In the genomic region with DNA sequence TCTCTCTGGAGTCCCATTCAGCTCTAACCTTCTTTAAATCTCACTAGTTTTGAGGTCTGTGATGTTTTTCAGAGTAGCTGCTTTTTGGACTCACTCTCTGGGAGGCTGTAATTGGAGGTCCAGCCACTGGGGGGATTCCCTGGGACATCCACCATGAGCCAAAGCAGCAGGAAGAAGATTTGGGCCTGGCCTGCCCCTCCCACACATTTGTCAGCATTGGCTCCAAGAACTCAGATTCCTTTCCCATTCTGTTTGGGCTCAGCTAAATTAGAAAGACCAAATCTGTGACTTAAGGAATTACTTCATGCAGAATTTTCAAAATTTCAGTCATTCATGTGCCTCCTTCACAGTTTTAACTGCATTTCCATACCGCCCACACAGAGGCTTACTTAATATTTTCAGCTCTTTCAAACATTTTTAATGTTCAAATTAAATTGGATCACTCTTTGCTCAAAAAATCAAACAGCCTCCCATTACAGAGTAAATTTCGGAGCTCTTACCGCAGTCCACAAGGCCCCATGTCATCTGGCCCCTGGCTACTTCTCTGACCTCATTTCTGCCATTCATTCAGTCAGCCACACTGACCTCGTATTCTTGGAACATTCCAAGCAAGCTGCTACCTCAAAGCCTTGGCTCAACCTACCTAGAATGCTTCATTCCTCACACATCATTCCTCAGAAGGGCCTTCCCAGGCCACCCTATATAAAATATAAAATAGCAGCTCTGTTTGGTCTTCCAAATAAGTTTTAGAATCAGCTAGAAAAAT, we compare ENCODE assay signal across 8 cellular contexts. TPM values are rescaled to one million over a fixed set of nuclear protein-coding genes. Genes with fewer than 3 reads are reported as not detected.
DNase-seq lines count a peak whose midpoint lies in the region; ATAC-seq and TF ChIP-seq lines count a peak whose summit lies in the region.

No MANE protein-coding gene starts in this region.

- no peaks in the 10 kb centered on the region for H3K27me3 ChIP-seq in BLaER1 treated with 17β-estradiol and CSF1 and Interleukin-3, amounts not matched to agents 10 nM and 100 nM
- no peaks in the 10 kb centered on the region for H3K27me3 ChIP-seq in colonic mucosa

- no peak overlapping the region for H3K9ac ChIP-seq in BLaER1 treated with 17β-estradiol and CSF1 and Interleukin-3, amounts not matched to agents 10 nM and 100 nM
- H3K9ac ChIP-seq in colonic mucosa (ENCODE audit: low read depth in 2 of 2, low read length in 2 of 2) = no peak overlapping the region

- no peaks in the 10 kb centered on the region for H4K20me1 ChIP-seq in BLaER1 treated with 17β-estradiol and CSF1 and Interleukin-3, amounts not matched to agents 10 nM and 100 nM

- ATAC-seq in GM21619 (IDR thresholded peaks at IDR 0.05; ENCODE audit: unreplicated experiment) = no peak
- ATAC-seq in HG02623 (IDR thresholded peaks at IDR 0.05; ENCODE audit: unreplicated experiment) = no peak

- H3K4me2 ChIP-seq in BLaER1 treated with 17β-estradiol and CSF1 and Interleukin-3, amounts not matched to agents 10 nM and 100 nM = peak overlapping the region in 6 of 11 experiments; percentile 13 to 95 (median 88); a peak in 5 of 22 replicates

- intact Hi-C loops in colonic mucosa (cut with DNase I) = no loop called here

- H3K4me3 ChIP-seq in BLaER1 treated with 17β-estradiol and CSF1 and Interleukin-3, amounts not matched to agents 10 nM and 100 nM = no peak overlapping the region
- no peak overlapping the region for H3K4me3 ChIP-seq in colonic mucosa

- H3K27ac ChIP-seq in BLaER1 treated with 17β-estradiol and CSF1 and Interleukin-3, amounts not matched to agents 10 nM and 100 nM = peak overlapping the region in 3 of 11 experiments; percentile 23 to 87 (median 76); a peak in 6 of 22 replicates
- H3K27ac ChIP-seq in colonic mucosa = no peak overlapping the region

- H3K9me3 ChIP-seq in BLaER1 treated with 17β-estradiol and CSF1 and Interleukin-3, amounts not matched to agents 10 nM and 100 nM (replicated peaks in 1 of 11) = no peaks in the 10 kb centered on the region
- H3K9me3 ChIP-seq in colonic mucosa = no peaks in the 10 kb centered on the region

- DNase-seq in M059J (ENCODE audit: low read depth) = peak; percentile 88
- no peak for DNase-seq in colonic mucosa
- DNase-seq in myocyte (ENCODE audit: low read depth) = peak; percentile 88
- no peak for DNase-seq in SHP77 treated with DMSO at 0.1 percent for 48 hours (lab: John Stamatoyannopoulos, UW)
- DNase-seq in activated CD8-positive, alpha-beta memory T cell treated with anti-CD3 and anti-CD28 coated beads, Interleukin-2, amount 50 U/mL, for 48 hours = no peak

- H3K36me3 ChIP-seq in BLaER1 treated with 17β-estradiol and CSF1 and Interleukin-3, amounts not matched to agents 10 nM and 100 nM = no peaks in the 10 kb centered on the region
- H3K36me3 ChIP-seq in colonic mucosa = no peaks in the 10 kb centered on the region

- TF ChIP-seq CTCF in colonic mucosa (IDR thresholded peaks at IDR 0.05) = peak; percentile 13

- peaks cover 28 to 66% (median 47%) of the 10 kb centered on the region in 10 experiments for H3K4me1 ChIP-seq in BLaER1 treated with 17β-estradiol and CSF1 and Interleukin-3, amounts not matched to agents 10 nM and 100 nM
- no peaks in the 10 kb centered on the region for H3K4me1 ChIP-seq in colonic mucosa

RNA-seq across cellular contexts. Expression of a gene that starts 54.5 kb away (rescaled TPM):
- total RNA-seq in M059J (2014; rRNA removed; shearing (Covaris generic)) = 127 and 143 TPM in 2 replicates
- total RNA-seq in colonic mucosa (10 to 100 TPM; 26.9 to 44.0 TPM), myocyte (108 and 113 TPM in 2 replicates)
- polyA plus RNA-seq in myocyte (2012) = 67.0 TPM

Comparison
In these comparisons a context has a peak if more than half of its experiments do, and no peak if none do; other contexts are left out.
1. DNase-seq: peak in M059J (single experiment) and myocyte (single experiment); none in colonic mucosa (single experiment), SHP77 treated with DMSO at 0.1 percent for 48 hours (single experiment) and activated CD8-positive, alpha-beta memory T cell treated with anti-CD3 and anti-CD28 coated beads, Interleukin-2, amount 50 U/mL, for 48 hours (single experiment).